ENCODE assay signal across 18 cellular contexts in genomic region chr2:179817181-179817841, GRCh38. TPM values are rescaled to one million over a fixed set of nuclear protein-coding genes. Genes with fewer than 3 reads are reported as not detected.
DNase-seq lines count a peak whose midpoint lies in the region; ATAC-seq and TF ChIP-seq lines count a peak whose summit lies in the region.
"Had no signal": no experiment of that assay in that cellular context is flagged by ENCODE, and none has a peak within 500 bp of the region (broad histone marks: within the 10 kb centered on the region; RNA-seq: fewer than 3 reads in every experiment).

No MANE protein-coding gene starts in this region.

- no peak overlapping the region for H2BK15ac ChIP-seq in H9 (ENCODE audit: low read depth, low read length)

- H4K8ac ChIP-seq in H9 (replicated peaks; ENCODE audit: insufficient read length, low read depth, low read length), result no peak overlapping the region

- H4K5ac ChIP-seq in H9 (ENCODE audit: insufficient read length, low read depth, low read length), result peak overlapping the region; percentile 0

- no peak overlapping the region for H3K27ac ChIP-seq in H9 (ENCODE audit: insufficient read length, low read depth, low read length)
- H3K27ac ChIP-seq in OCI-LY3 (ENCODE audit: low read length), result no peak overlapping the region
- H3K27ac ChIP-seq in neural progenitor cell, result no peak overlapping the region
- H3K27ac ChIP-seq: stomach, upper lobe of left lung had no signal

- no peak overlapping the region for H2BK120ac ChIP-seq in H9 (ENCODE audit: low read depth, low read length, poor library complexity, severe bottlenecking)

- H3K14ac ChIP-seq in H9 (ENCODE audit: insufficient read depth, low read length), result no peak overlapping the region

- no peak overlapping the region for H4K91ac ChIP-seq in H9 (ENCODE audit: insufficient read length, low read depth, low read length)

- H3K4me2 ChIP-seq in H9 (ENCODE audit: insufficient read depth, insufficient read length, low read length) (no peak overlapping the region), OCI-LY3 (ENCODE audit: low read length) (0 out of 2 replicates have a peak overlapping the region, but pooled peaks have one; percentile 15), neural progenitor cell (no peak overlapping the region)

- H2BK12ac ChIP-seq in H9 (ENCODE audit: insufficient read length, low read depth, low read length), result no peak overlapping the region

- no peak for TF ChIP-seq CTCF in H9 (conservative IDR thresholded peaks at IDR 0.05)
- TF ChIP-seq CTCF in OCI-LY3 (IDR thresholded peaks at IDR 0.05; ENCODE audit: low read depth, low read length), result no peak
- TF ChIP-seq CTCF in epithelial cell of proximal tubule (conservative IDR thresholded peaks at IDR 0.05; ENCODE audit: low read depth, low read length), result no peak
- TF ChIP-seq CTCF in neural progenitor cell (IDR thresholded peaks at IDR 0.05), result no peak
- no peak for TF ChIP-seq CTCF in chondrocyte (IDR thresholded peaks at IDR 0.05)

- H3K23ac ChIP-seq in H9 (ENCODE audit: insufficient read length, low read depth, low read length), result no peak overlapping the region

- no peak overlapping the region for H3K4ac ChIP-seq in H9 (ENCODE audit: low read depth, low read length)

- no peak overlapping the region for H2BK20ac ChIP-seq in H9 (ENCODE audit: low read depth, low read length, poor library complexity, severe bottlenecking)

- peaks cover 0 to 2% of the 10 kb centered on the region in 2 experiments; a peak in 1 of 4 replicates for H3K4me1 Mint-ChIP-seq in H9
- H3K4me1 Mint-ChIP-seq in neural progenitor cell, result peaks cover 14% of the 10 kb centered on the region
- no peaks in the 10 kb centered on the region for H3K4me1 Mint-ChIP-seq in chondrocyte (ENCODE audit: low read depth)
- H3K4me1 Mint-ChIP-seq: CD4-positive, alpha-beta memory T cell had no signal

- H3K27me3 Mint-ChIP-seq in H9 (ENCODE audit: low read depth), result no peaks in the 10 kb centered on the region
- no peaks in the 10 kb centered on the region for H3K27me3 Mint-ChIP-seq in neural progenitor cell (ENCODE audit: insufficient read depth, low read depth)
- H3K27me3 Mint-ChIP-seq in chondrocyte (ENCODE audit: low read depth), result no peaks in the 10 kb centered on the region
- H3K27me3 Mint-ChIP-seq: CD4-positive, alpha-beta memory T cell had no signal

- no peak overlapping the region for H2AFZ ChIP-seq in H9 (ENCODE audit: low read length)
- H2AFZ ChIP-seq in OCI-LY3 (ENCODE audit: low read depth, low read length), result no peak overlapping the region
- H2AFZ ChIP-seq in neural progenitor cell (replicated peaks), result no peak overlapping the region

- no peak overlapping the region for H3K56ac ChIP-seq in H9 (ENCODE audit: insufficient read length, low read depth, low read length)

- no peaks in the 10 kb centered on the region for H3F3A ChIP-seq in neural progenitor cell (ENCODE audit: low read depth)

- H3K27ac Mint-ChIP-seq in H9 (no peak overlapping the region), neural progenitor cell (peak overlapping the region; percentile 42), chondrocyte (ENCODE audit: unreplicated experiment) (no peak overlapping the region)
- H3K27ac Mint-ChIP-seq: activated naive CD4-positive, alpha-beta T cell treated with anti-CD3 and anti-CD28 coated beads for 36 hours; CD4-positive, alpha-beta memory T cell had no signal

- H3K9me3 Mint-ChIP-seq in H9 (no peaks in the 10 kb centered on the region), neural progenitor cell (no peaks in the 10 kb centered on the region), chondrocyte (ENCODE audit: low read depth) (peaks cover 2% of the 10 kb centered on the region)
- H3K9me3 Mint-ChIP-seq: CD4-positive, alpha-beta memory T cell had no signal

- H3K18ac ChIP-seq in H9 (ENCODE audit: insufficient read length, low read depth, low read length), result no peak overlapping the region

- H3K4me1 ChIP-seq in H9 (ENCODE audit: insufficient read depth, low read length) (no peaks in the 10 kb centered on the region), OCI-LY3 (ENCODE audit: low read length) (0 out of 2 replicates have a peak, but pooled peaks cover 4% of the 10 kb centered on the region), neural progenitor cell (peaks cover 39% of the 10 kb centered on the region)
- H3K4me1 ChIP-seq: HAP-1, stomach, upper lobe of left lung had no signal

- no peaks in the 10 kb centered on the region for H3K9me3 ChIP-seq in H9 (ENCODE audit: control insufficient read depth, low read depth, low read length)
- H3K9me3 ChIP-seq in OCI-LY3 (ENCODE audit: insufficient read depth, low read length), result no peaks in the 10 kb centered on the region
- no peaks in the 10 kb centered on the region for H3K9me3 ChIP-seq in neural progenitor cell (ENCODE audit: low read depth)
- H3K9me3 ChIP-seq: HAP-1, upper lobe of left lung had no signal

- no CpG with 5 or more reads among the region's 1 CpG for WGBS in H9 (ENCODE audit: extremely low coverage, insufficient read length, low lambda C conversion rate)

- no peaks in the 10 kb centered on the region; the same call in 1 of the 2 replicates for H3K79me2 ChIP-seq in H9 (ENCODE audit: insufficient read depth, low read length)
- H3K79me2 ChIP-seq in OCI-LY3 (ENCODE audit: low read length), result no peaks in the 10 kb centered on the region
- peaks cover 94% of the 10 kb centered on the region for H3K79me2 ChIP-seq in neural progenitor cell (ENCODE audit: low read depth)

- no peaks in the 10 kb centered on the region for H3K36me3 ChIP-seq in OCI-LY3 (replicated peaks; ENCODE audit: low read depth, low read length)
- H3K36me3 ChIP-seq in neural progenitor cell, result peaks cover 8% of the 10 kb centered on the region
- H3K36me3 ChIP-seq: HAP-1, stomach, upper lobe of left lung had no signal

- H3K4me3 ChIP-seq in OCI-LY3 (ENCODE audit: low read length) (no peak overlapping the region), epithelial cell of proximal tubule (ENCODE audit: low read depth, low read length) (no peak overlapping the region), neural progenitor cell (no peak overlapping the region)
- H3K4me3 ChIP-seq: HAP-1, stomach, upper lobe of left lung had no signal

- H3K27me3 ChIP-seq in H9 (ENCODE audit: insufficient read depth, low read length) (no peaks in the 10 kb centered on the region), OCI-LY3 (ENCODE audit: low read depth, low read length) (no peaks in the 10 kb centered on the region), neural progenitor cell (no peaks in the 10 kb centered on the region)
- H3K27me3 ChIP-seq: stomach, upper lobe of left lung had no signal

- ATAC-seq in GM21526 (IDR thresholded peaks at IDR 0.05; ENCODE audit: low FRiP score, unreplicated experiment), result no peak

- H4K20me1 ChIP-seq in H9 (ENCODE audit: control insufficient read depth, insufficient read depth, insufficient read length) (no peaks in the 10 kb centered on the region), OCI-LY3 (ENCODE audit: insufficient read depth, low read length) (no peaks in the 10 kb centered on the region), neural progenitor cell (ENCODE audit: low read depth) (no peaks in the 10 kb centered on the region)

- no peak for DNase-seq in H9
- peak; percentile 15 for DNase-seq in epithelial cell of proximal tubule (ENCODE audit: low read depth)
- DNase-seq in neural progenitor cell (ENCODE audit: low spot score), result peak; percentile 25
- no peak for DNase-seq in HK-2 (ENCODE audit: unreplicated experiment)
- DNase-seq in chondrocyte (ENCODE audit: low spot score), result no peak
- DNase-seq in NCI-H1436 treated with DMSO at 0.1 percent for 48 hours (lab: John Stamatoyannopoulos, UW), result no peak
- DNase-seq: activated naive CD4-positive, alpha-beta T cell treated with anti-CD3 and anti-CD28 coated beads for 36 hours; CD4-positive, alpha-beta memory T cell; cortex of kidney; NCI-H1436; NCI-H446; stomach; T-helper 1 cell; upper lobe of left lung had no signal

- no peaks in the 10 kb centered on the region for H3K23me2 ChIP-seq in H9 (ENCODE audit: insufficient read length, low read depth, low read length, poor library complexity, severe bottlenecking)

- H3K4me3 Mint-ChIP-seq in H9 (no peak overlapping the region), neural progenitor cell (no peak overlapping the region), chondrocyte (ENCODE audit: unreplicated experiment) (no peak overlapping the region)
- H3K4me3 Mint-ChIP-seq: activated naive CD4-positive, alpha-beta T cell treated with anti-CD3 and anti-CD28 coated beads for 36 hours; CD4-positive, alpha-beta memory T cell had no signal

- H3K9ac ChIP-seq in H9 (ENCODE audit: extremely low read depth, insufficient read length, low read length) (no peak overlapping the region), OCI-LY3 (ENCODE audit: low read length) (no peak overlapping the region), neural progenitor cell (no peak overlapping the region)

- H3K79me1 ChIP-seq in H9 (ENCODE audit: insufficient read depth, low read depth, low read length, poor library complexity, severe bottlenecking), result no peaks in the 10 kb centered on the region

- H3T11ph ChIP-seq in H9 (ENCODE audit: low read length), result no peak overlapping the region

- H3K36me3 Mint-ChIP-seq in H9 (ENCODE audit: insufficient read depth in 1 of 3, low read depth in 3 of 3) (no peaks in the 10 kb centered on the region), neural progenitor cell (no peaks in the 10 kb centered on the region), chondrocyte (ENCODE audit: low read depth) (no peaks in the 10 kb centered on the region)
- H3K36me3 Mint-ChIP-seq: CD4-positive, alpha-beta memory T cell had no signal

- H2AK5ac ChIP-seq in H9 (ENCODE audit: insufficient read length, low read length), result no peak overlapping the region

- H2BK5ac ChIP-seq in H9 (ENCODE audit: insufficient read length, low read length), result no peak overlapping the region

RNA-seq across cellular contexts. Expression of gene ZNF385B, which starts 44.1 kb away (rescaled TPM):
- total RNA-seq in H9 (2021) (2.1 and 3.0 TPM in 2 replicates), epithelial cell of proximal tubule (under 0.01 and 0.69 TPM in 2 replicates), neural progenitor cell (ENCODE audit: low replicate concordance) (22.9 and 35.8 TPM in 2 replicates), chondrocyte (0.25 to 0.56 TPM (median 0.41 TPM) in 3 replicates)
- total RNA-seq: activated naive CD4-positive, alpha-beta T cell treated with anti-CD3 and anti-CD28 coated beads for 36 hours; CD4-positive, alpha-beta memory T cell; endothelial cell of umbilical vein had no signal

Comparison
In these comparisons a context has a peak if more than half of its experiments do, and no peak if none do; other contexts are left out.
1. DNase-seq: peak in epithelial cell of proximal tubule (single experiment) and neural progenitor cell (single experiment); none in H9 (single experiment), HK-2 (single experiment), chondrocyte (single experiment) and NCI-H1436 treated with DMSO at 0.1 percent for 48 hours (single experiment).